ENCODE assay signal across 1 cellular context in the genomic region with DNA sequence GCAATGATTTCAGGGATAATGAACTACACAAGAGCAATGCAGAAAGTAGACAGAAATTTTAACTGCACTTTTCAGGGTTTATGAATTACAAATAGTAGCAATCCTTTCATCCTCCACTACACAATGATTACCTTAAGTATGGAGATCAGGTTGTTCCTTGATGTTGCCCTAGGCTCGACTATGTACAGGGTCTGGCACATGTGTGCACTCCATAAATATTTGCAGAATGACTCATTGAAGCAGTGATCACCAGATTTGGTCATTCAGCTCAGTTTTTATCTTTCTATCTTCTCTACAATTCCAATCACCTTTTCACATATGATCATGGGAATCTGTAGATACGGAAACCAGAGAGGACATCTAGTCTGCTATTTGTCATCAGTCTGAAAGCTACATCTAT.
TF ChIP-seq lines count a peak whose summit lies in the region.

No MANE protein-coding gene starts in this region.

TF ChIP-seq in HepG2, 621 proteins besides CTCF, POLR2A, EP300 and RAD21 (continued from another document and continues in another):
- TF ChIP-seq, protein P1, sequence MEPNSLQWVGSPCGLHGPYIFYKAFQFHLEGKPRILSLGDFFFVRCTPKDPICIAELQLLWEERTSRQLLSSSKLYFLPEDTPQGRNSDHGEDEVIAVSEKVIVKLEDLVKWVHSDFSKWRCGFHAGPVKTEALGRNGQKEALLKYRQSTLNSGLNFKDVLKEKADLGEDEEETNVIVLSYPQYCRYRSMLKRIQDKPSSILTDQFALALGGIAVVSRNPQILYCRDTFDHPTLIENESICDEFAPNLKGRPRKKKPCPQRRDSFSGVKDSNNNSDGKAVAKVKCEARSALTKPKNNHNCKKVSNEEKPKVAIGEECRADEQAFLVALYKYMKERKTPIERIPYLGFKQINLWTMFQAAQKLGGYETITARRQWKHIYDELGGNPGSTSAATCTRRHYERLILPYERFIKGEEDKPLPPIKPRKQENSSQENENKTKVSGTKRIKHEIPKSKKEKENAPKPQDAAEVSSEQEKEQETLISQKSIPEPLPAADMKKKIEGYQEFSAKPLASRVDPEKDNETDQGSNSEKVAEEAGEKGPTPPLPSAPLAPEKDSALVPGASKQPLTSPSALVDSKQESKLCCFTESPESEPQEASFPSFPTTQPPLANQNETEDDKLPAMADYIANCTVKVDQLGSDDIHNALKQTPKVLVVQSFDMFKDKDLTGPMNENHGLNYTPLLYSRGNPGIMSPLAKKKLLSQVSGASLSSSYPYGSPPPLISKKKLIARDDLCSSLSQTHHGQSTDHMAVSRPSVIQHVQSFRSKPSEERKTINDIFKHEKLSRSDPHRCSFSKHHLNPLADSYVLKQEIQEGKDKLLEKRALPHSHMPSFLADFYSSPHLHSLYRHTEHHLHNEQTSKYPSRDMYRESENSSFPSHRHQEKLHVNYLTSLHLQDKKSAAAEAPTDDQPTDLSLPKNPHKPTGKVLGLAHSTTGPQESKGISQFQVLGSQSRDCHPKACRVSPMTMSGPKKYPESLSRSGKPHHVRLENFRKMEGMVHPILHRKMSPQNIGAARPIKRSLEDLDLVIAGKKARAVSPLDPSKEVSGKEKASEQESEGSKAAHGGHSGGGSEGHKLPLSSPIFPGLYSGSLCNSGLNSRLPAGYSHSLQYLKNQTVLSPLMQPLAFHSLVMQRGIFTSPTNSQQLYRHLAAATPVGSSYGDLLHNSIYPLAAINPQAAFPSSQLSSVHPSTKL (CRISPR knock-in tag; IDR thresholded peaks at IDR 0.05), result peak; percentile 43; the same call in 1 of the 2 replicates
- TF ChIP-seq, protein P2, sequence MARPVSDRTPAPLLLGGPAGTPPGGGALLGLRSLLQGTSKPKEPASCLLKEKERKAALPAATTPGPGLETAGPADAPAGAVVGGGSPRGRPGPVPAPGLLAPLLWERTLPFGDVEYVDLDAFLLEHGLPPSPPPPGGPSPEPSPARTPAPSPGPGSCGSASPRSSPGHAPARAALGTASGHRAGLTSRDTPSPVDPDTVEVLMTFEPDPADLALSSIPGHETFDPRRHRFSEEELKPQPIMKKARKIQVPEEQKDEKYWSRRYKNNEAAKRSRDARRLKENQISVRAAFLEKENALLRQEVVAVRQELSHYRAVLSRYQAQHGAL (CRISPR knock-in tag; IDR thresholded peaks at IDR 0.05; ENCODE audit: not compliant biosample characterization), result no peak
- TF ChIP-seq SUZ12 (IDR thresholded peaks at IDR 0.05; ENCODE audit: low read depth, low read length), result no peak
- no peak for TF ChIP-seq PRMT3 (CRISPR knock-in tag; IDR thresholded peaks at IDR 0.05; ENCODE audit: borderline replicate concordance, low read depth)
- no peak for TF ChIP-seq FOXP1 (IDR thresholded peaks at IDR 0.05)
- TF ChIP-seq FOXP1 (CRISPR knock-in tag; IDR thresholded peaks at IDR 0.05), result 0 out of 2 replicates have a peak, but pooled peaks have one; percentile 12
- TF ChIP-seq, protein P3, sequence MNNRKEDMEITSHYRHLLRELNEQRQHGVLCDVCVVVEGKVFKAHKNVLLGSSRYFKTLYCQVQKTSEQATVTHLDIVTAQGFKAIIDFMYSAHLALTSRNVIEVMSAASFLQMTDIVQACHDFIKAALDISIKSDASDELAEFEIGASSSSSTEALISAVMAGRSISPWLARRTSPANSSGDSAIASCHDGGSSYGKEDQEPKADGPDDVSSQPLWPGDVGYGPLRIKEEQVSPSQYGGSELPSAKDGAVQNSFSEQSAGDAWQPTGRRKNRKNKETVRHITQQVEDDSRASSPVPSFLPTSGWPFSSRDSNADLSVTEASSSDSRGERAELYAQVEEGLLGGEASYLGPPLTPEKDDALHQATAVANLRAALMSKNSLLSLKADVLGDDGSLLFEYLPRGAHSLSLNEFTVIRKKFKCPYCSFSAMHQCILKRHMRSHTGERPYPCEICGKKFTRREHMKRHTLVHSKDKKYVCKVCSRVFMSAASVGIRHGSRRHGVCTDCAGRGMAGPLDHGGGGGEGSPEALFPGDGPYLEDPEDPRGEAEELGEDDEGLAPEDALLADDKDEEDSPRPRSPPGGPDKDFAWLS (CRISPR knock-in tag; IDR thresholded peaks at IDR 0.05; ENCODE audit: borderline replicate concordance), result no peak
- peak; percentile 43; the same call in 1 of the 2 replicates for TF ChIP-seq FOXA3 (CRISPR knock-in tag; IDR thresholded peaks at IDR 0.05)
- TF ChIP-seq, protein P4, sequence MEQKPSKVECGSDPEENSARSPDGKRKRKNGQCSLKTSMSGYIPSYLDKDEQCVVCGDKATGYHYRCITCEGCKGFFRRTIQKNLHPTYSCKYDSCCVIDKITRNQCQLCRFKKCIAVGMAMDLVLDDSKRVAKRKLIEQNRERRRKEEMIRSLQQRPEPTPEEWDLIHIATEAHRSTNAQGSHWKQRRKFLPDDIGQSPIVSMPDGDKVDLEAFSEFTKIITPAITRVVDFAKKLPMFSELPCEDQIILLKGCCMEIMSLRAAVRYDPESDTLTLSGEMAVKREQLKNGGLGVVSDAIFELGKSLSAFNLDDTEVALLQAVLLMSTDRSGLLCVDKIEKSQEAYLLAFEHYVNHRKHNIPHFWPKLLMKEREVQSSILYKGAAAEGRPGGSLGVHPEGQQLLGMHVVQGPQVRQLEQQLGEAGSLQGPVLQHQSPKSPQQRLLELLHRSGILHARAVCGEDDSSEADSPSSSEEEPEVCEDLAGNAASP (CRISPR knock-in tag; IDR thresholded peaks at IDR 0.05; ENCODE audit: borderline replicate concordance), result no peak
- no peak for TF ChIP-seq HES4 (CRISPR knock-in tag; IDR thresholded peaks at IDR 0.05; ENCODE audit: borderline replicate concordance)
- TF ChIP-seq NR2F1 (CRISPR knock-in tag; IDR thresholded peaks at IDR 0.05), result no peak
- TF ChIP-seq, protein P5, sequence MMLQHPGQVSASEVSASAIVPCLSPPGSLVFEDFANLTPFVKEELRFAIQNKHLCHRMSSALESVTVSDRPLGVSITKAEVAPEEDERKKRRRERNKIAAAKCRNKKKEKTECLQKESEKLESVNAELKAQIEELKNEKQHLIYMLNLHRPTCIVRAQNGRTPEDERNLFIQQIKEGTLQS (CRISPR knock-in tag; IDR thresholded peaks at IDR 0.05), result 0 out of 2 replicates have a peak, but pooled peaks have one; percentile 41
- TF ChIP-seq ZNF746 (CRISPR knock-in tag; IDR thresholded peaks at IDR 0.05), result no peak
- TF ChIP-seq, protein P6, sequence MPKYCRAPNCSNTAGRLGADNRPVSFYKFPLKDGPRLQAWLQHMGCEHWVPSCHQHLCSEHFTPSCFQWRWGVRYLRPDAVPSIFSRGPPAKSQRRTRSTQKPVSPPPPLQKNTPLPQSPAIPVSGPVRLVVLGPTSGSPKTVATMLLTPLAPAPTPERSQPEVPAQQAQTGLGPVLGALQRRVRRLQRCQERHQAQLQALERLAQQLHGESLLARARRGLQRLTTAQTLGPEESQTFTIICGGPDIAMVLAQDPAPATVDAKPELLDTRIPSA (CRISPR knock-in tag; IDR thresholded peaks at IDR 0.05; ENCODE audit: borderline replicate concordance), result no peak
- peak; percentile 90 for TF ChIP-seq FOSL2 (CRISPR knock-in tag; IDR thresholded peaks at IDR 0.05)
- TF ChIP-seq JUN (CRISPR knock-in tag; IDR thresholded peaks at IDR 0.05), result 0 out of 2 replicates have a peak, but pooled peaks have one; percentile 29
- TF ChIP-seq, protein P7, sequence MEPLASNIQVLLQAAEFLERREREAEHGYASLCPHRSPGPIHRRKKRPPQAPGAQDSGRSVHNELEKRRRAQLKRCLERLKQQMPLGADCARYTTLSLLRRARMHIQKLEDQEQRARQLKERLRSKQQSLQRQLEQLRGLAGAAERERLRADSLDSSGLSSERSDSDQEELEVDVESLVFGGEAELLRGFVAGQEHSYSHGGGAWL (CRISPR knock-in tag; IDR thresholded peaks at IDR 0.05), result no peak
- no peak for TF ChIP-seq NKX3-1 (CRISPR knock-in tag; IDR thresholded peaks at IDR 0.05)
- TF ChIP-seq NONO (IDR thresholded peaks at IDR 0.05), result no peak
- no peak for TF ChIP-seq NONO (CRISPR knock-in tag; conservative IDR thresholded peaks at IDR 0.05)
- TF ChIP-seq ZNF30 (CRISPR knock-in tag; IDR thresholded peaks at IDR 0.05), result no peak
- TF ChIP-seq, protein P8, sequence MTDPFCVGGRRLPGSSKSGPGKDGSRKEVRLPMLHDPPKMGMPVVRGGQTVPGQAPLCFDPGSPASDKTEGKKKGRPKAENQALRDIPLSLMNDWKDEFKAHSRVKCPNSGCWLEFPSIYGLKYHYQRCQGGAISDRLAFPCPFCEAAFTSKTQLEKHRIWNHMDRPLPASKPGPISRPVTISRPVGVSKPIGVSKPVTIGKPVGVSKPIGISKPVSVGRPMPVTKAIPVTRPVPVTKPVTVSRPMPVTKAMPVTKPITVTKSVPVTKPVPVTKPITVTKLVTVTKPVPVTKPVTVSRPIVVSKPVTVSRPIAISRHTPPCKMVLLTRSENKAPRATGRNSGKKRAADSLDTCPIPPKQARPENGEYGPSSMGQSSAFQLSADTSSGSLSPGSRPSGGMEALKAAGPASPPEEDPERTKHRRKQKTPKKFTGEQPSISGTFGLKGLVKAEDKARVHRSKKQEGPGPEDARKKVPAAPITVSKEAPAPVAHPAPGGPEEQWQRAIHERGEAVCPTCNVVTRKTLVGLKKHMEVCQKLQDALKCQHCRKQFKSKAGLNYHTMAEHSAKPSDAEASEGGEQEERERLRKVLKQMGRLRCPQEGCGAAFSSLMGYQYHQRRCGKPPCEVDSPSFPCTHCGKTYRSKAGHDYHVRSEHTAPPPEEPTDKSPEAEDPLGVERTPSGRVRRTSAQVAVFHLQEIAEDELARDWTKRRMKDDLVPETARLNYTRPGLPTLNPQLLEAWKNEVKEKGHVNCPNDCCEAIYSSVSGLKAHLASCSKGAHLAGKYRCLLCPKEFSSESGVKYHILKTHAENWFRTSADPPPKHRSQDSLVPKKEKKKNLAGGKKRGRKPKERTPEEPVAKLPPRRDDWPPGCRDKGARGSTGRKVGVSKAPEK (CRISPR knock-in tag; IDR thresholded peaks at IDR 0.05; ENCODE audit: borderline replicate concordance), result no peak
- TF ChIP-seq, protein P9, sequence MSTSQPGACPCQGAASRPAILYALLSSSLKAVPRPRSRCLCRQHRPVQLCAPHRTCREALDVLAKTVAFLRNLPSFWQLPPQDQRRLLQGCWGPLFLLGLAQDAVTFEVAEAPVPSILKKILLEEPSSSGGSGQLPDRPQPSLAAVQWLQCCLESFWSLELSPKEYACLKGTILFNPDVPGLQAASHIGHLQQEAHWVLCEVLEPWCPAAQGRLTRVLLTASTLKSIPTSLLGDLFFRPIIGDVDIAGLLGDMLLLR (CRISPR knock-in tag; IDR thresholded peaks at IDR 0.05), result no peak
- TF ChIP-seq MATR3 (CRISPR knock-in tag; IDR thresholded peaks at IDR 0.05), result no peak
- no peak for TF ChIP-seq ZNF619 (CRISPR knock-in tag; IDR thresholded peaks at IDR 0.05)
- peak; percentile 39 for TF ChIP-seq GATAD2A (CRISPR knock-in tag; IDR thresholded peaks at IDR 0.05)
- TF ChIP-seq NFYC (CRISPR knock-in tag; IDR thresholded peaks at IDR 0.05), result no peak
- TF ChIP-seq SOX6 (IDR thresholded peaks at IDR 0.05), result no peak
- no peak for TF ChIP-seq SOX6 (CRISPR knock-in tag; IDR thresholded peaks at IDR 0.05)
- no peak for TF ChIP-seq NPAS2 (CRISPR knock-in tag; IDR thresholded peaks at IDR 0.05; ENCODE audit: borderline replicate concordance)
- TF ChIP-seq, protein P10, sequence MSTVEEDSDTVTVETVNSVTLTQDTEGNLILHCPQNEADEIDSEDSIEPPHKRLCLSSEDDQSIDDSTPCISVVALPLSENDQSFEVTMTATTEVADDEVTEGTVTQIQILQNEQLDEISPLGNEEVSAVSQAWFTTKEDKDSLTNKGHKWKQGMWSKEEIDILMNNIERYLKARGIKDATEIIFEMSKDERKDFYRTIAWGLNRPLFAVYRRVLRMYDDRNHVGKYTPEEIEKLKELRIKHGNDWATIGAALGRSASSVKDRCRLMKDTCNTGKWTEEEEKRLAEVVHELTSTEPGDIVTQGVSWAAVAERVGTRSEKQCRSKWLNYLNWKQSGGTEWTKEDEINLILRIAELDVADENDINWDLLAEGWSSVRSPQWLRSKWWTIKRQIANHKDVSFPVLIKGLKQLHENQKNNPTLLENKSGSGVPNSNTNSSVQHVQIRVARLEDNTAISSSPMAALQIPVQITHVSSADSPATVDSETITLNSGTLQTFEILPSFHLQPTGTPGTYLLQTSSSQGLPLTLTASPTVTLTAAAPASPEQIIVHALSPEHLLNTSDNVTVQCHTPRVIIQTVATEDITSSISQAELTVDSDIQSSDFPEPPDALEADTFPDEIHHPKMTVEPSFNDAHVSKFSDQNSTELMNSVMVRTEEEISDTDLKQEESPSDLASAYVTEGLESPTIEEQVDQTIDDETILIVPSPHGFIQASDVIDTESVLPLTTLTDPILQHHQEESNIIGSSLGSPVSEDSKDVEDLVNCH (CRISPR knock-in tag; IDR thresholded peaks at IDR 0.05), result no peak
- TF ChIP-seq ZBTB7B (CRISPR knock-in tag; IDR thresholded peaks at IDR 0.05), result no peak
- TF ChIP-seq SOX13 (IDR thresholded peaks at IDR 0.05), result no peak
- 0 out of 4 replicates have a peak, but pooled peaks of 1 of the 2 experiments have one; percentile 4 for TF ChIP-seq SOX13 (CRISPR knock-in tag; conservative IDR thresholded peaks at IDR 0.05 in 1 of 2, IDR thresholded peaks at IDR 0.05 in 1 of 2)
- TF ChIP-seq U2AF1 (optimal IDR thresholded peaks at IDR 0.05; ENCODE audit: low read depth, low read length), result no peak
- peak; percentile 43; the same call in 1 of the 2 replicates for TF ChIP-seq JUNB (CRISPR knock-in tag; IDR thresholded peaks at IDR 0.05; ENCODE audit: borderline replicate concordance)
- TF ChIP-seq ATAD3A (CRISPR knock-in tag; IDR thresholded peaks at IDR 0.05), result no peak
- no peak for TF ChIP-seq CHD2 (IDR thresholded peaks at IDR 0.05; ENCODE audit: low read depth, low read length)
- no peak for TF ChIP-seq SMAD1 (CRISPR knock-in tag; IDR thresholded peaks at IDR 0.05; ENCODE audit: borderline replicate concordance, low read depth)
- TF ChIP-seq, protein P11, sequence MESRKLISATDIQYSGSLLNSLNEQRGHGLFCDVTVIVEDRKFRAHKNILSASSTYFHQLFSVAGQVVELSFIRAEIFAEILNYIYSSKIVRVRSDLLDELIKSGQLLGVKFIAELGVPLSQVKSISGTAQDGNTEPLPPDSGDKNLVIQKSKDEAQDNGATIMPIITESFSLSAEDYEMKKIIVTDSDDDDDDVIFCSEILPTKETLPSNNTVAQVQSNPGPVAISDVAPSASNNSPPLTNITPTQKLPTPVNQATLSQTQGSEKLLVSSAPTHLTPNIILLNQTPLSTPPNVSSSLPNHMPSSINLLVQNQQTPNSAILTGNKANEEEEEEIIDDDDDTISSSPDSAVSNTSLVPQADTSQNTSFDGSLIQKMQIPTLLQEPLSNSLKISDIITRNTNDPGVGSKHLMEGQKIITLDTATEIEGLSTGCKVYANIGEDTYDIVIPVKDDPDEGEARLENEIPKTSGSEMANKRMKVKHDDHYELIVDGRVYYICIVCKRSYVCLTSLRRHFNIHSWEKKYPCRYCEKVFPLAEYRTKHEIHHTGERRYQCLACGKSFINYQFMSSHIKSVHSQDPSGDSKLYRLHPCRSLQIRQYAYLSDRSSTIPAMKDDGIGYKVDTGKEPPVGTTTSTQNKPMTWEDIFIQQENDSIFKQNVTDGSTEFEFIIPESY (CRISPR knock-in tag; IDR thresholded peaks at IDR 0.05), result no peak
- TF ChIP-seq SRF (IDR thresholded peaks at IDR 0.05; ENCODE audit: low read depth, low read length), result 0 out of 2 replicates have a peak, but pooled peaks have one; percentile 19
